ENCODE assay signal across 1 cellular context in the genomic region with DNA sequence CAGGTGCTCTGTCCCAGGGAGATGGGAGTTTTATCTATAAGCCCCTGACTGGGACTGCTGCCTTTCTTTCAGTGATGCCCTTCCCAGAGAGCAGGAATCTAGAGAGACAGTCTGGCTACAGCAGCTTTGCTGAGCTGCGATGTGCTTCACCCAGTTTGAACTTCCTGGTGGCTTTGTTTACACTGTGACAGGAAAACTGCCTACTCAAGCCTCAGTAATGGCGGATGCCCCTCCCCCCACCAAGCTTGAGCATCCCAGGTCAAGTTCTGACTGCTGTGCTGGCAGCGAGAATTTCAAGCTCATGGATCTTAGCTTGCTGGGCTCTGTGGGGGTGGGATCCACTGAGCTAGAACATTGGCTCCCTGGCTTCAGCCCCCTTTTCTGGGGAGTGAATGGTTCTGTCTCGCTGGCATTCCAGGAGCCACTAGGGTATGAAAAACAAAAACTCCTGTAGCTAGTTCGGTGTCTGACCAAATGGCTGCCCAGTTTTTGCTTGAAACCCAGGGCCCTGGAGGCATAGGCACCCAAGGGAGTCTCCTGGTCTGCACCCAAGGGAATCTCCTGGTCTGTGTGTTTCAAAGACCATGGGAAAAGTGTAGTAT.
TF ChIP-seq lines count a peak whose summit lies in the region.

No MANE protein-coding gene starts in this region.

TF ChIP-seq in HepG2, 621 proteins besides CTCF, POLR2A, EP300 and RAD21 (continued from another document and continues in another):
- TF ChIP-seq, protein P1, sequence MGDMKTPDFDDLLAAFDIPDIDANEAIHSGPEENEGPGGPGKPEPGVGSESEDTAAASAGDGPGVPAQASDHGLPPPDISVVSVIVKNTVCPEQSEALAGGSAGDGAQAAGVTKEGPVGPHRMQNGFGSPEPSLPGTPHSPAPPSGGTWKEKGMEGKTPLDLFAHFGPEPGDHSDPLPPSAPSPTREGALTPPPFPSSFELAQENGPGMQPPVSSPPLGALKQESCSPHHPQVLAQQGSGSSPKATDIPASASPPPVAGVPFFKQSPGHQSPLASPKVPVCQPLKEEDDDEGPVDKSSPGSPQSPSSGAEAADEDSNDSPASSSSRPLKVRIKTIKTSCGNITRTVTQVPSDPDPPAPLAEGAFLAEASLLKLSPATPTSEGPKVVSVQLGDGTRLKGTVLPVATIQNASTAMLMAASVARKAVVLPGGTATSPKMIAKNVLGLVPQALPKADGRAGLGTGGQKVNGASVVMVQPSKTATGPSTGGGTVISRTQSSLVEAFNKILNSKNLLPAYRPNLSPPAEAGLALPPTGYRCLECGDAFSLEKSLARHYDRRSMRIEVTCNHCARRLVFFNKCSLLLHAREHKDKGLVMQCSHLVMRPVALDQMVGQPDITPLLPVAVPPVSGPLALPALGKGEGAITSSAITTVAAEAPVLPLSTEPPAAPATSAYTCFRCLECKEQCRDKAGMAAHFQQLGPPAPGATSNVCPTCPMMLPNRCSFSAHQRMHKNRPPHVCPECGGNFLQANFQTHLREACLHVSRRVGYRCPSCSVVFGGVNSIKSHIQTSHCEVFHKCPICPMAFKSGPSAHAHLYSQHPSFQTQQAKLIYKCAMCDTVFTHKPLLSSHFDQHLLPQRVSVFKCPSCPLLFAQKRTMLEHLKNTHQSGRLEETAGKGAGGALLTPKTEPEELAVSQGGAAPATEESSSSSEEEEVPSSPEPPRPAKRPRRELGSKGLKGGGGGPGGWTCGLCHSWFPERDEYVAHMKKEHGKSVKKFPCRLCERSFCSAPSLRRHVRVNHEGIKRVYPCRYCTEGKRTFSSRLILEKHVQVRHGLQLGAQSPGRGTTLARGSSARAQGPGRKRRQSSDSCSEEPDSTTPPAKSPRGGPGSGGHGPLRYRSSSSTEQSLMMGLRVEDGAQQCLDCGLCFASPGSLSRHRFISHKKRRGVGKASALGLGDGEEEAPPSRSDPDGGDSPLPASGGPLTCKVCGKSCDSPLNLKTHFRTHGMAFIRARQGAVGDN (CRISPR knock-in tag; IDR thresholded peaks at IDR 0.05), result peak; percentile 30
- TF ChIP-seq ZNF792 (CRISPR knock-in tag; IDR thresholded peaks at IDR 0.05) (peak; percentile 76), REPIN1 (CRISPR knock-in tag; IDR thresholded peaks at IDR 0.05; ENCODE audit: borderline replicate concordance, low read depth) (no peak), AHR (CRISPR knock-in tag; IDR thresholded peaks at IDR 0.05) (no peak), AGO2 (optimal IDR thresholded peaks at IDR 0.05; ENCODE audit: low read depth, low read length) (no peak), NAIF1 (CRISPR knock-in tag; IDR thresholded peaks at IDR 0.05; ENCODE audit: borderline replicate concordance) (no peak), MAFF (IDR thresholded peaks at IDR 0.05; ENCODE audit: low read depth, low read length) (peak; percentile 71), ADNP (CRISPR knock-in tag; IDR thresholded peaks at IDR 0.05) (no peak), MTA3 (CRISPR knock-in tag; IDR thresholded peaks at IDR 0.05) (no peak), CAMTA2 (CRISPR knock-in tag; IDR thresholded peaks at IDR 0.05; ENCODE audit: borderline replicate concordance) (no peak), SP1 (IDR thresholded peaks at IDR 0.05) (no peak), SP1 (CRISPR knock-in tag; IDR thresholded peaks at IDR 0.05) (no peak), ZNF431 (CRISPR knock-in tag; IDR thresholded peaks at IDR 0.05; ENCODE audit: borderline replicate concordance, low read depth) (no peak), ZNF383 (CRISPR knock-in tag; IDR thresholded peaks at IDR 0.05; ENCODE audit: borderline replicate concordance) (no peak), GATAD1 (CRISPR knock-in tag; IDR thresholded peaks at IDR 0.05) (no peak), ZNF562 (CRISPR knock-in tag; IDR thresholded peaks at IDR 0.05; ENCODE audit: borderline replicate concordance) (no peak), HMGA1 (CRISPR knock-in tag; conservative IDR thresholded peaks at IDR 0.05) (no peak), HNF4G (IDR thresholded peaks at IDR 0.05; ENCODE audit: borderline replicate concordance, low read depth, low read length) (no peak), HNF4G (CRISPR knock-in tag; IDR thresholded peaks at IDR 0.05; ENCODE audit: borderline replicate concordance, low read depth) (no peak; the same call in 1 of the 2 replicates), ZNF350 (CRISPR knock-in tag; IDR thresholded peaks at IDR 0.05; ENCODE audit: borderline replicate concordance, low read depth) (peak; percentile 59; the same call in 1 of the 2 replicates), ZMYM2 (CRISPR knock-in tag; IDR thresholded peaks at IDR 0.05) (peak; percentile 29; the same call in 1 of the 2 replicates), ZNF143 (CRISPR knock-in tag; IDR thresholded peaks at IDR 0.05) (no peak), RFX5 (IDR thresholded peaks at IDR 0.05; ENCODE audit: low read depth, low read length) (no peak), ATAD3A (CRISPR knock-in tag; IDR thresholded peaks at IDR 0.05) (no peak), NR2C2 (CRISPR knock-in tag; IDR thresholded peaks at IDR 0.05; ENCODE audit: borderline replicate concordance) (no peak), ZNF296 (CRISPR knock-in tag; conservative IDR thresholded peaks at IDR 0.05) (no peak), ZNF34 (CRISPR knock-in tag; IDR thresholded peaks at IDR 0.05; ENCODE audit: borderline replicate concordance) (no peak), ZNF558 (CRISPR knock-in tag; IDR thresholded peaks at IDR 0.05; ENCODE audit: borderline replicate concordance) (no peak), ZKSCAN1 (IDR thresholded peaks at IDR 0.05; ENCODE audit: low read length) (no peak), CHD2 (IDR thresholded peaks at IDR 0.05; ENCODE audit: low read depth, low read length) (peak; percentile 22; the same call in 1 of the 2 replicates), ZNF205 (CRISPR knock-in tag; IDR thresholded peaks at IDR 0.05) (0 out of 2 replicates have a peak, but pooled peaks have one; percentile 36), DMAP1 (CRISPR knock-in tag; IDR thresholded peaks at IDR 0.05) (no peak; the same call in 1 of the 2 replicates), BRD4 (CRISPR knock-in tag; IDR thresholded peaks at IDR 0.05) (no peak), HNRNPL (IDR thresholded peaks at IDR 0.05; ENCODE audit: low read depth, low read length) (no peak), RAD51 (IDR thresholded peaks at IDR 0.05; ENCODE audit: borderline replicate concordance) (no peak)
- TF ChIP-seq, protein P2, sequence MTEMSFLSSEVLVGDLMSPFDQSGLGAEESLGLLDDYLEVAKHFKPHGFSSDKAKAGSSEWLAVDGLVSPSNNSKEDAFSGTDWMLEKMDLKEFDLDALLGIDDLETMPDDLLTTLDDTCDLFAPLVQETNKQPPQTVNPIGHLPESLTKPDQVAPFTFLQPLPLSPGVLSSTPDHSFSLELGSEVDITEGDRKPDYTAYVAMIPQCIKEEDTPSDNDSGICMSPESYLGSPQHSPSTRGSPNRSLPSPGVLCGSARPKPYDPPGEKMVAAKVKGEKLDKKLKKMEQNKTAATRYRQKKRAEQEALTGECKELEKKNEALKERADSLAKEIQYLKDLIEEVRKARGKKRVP (CRISPR knock-in tag; IDR thresholded peaks at IDR 0.05), result no peak
- TF ChIP-seq, protein P3, sequence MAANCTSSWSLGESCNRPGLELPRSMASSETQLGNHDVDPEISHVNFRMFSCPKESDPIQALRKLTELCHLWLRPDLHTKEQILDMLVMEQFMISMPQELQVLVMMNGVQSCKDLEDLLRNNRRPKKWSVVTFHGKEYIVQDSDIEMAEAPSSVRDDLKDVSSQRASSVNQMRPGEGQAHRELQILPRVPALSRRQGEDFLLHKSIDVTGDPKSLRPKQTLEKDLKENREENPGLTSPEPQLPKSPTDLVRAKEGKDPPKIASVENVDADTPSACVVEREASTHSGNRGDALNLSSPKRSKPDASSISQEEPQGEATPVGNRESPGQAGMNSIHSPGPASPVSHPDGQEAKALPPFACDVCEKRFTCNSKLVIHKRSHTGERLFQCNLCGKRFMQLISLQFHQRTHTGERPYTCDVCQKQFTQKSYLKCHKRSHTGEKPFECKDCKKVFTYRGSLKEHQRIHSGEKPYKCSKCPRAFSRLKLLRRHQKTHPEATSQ (CRISPR knock-in tag; IDR thresholded peaks at IDR 0.05; ENCODE audit: borderline replicate concordance), result no peak
- TF ChIP-seq, protein P4, sequence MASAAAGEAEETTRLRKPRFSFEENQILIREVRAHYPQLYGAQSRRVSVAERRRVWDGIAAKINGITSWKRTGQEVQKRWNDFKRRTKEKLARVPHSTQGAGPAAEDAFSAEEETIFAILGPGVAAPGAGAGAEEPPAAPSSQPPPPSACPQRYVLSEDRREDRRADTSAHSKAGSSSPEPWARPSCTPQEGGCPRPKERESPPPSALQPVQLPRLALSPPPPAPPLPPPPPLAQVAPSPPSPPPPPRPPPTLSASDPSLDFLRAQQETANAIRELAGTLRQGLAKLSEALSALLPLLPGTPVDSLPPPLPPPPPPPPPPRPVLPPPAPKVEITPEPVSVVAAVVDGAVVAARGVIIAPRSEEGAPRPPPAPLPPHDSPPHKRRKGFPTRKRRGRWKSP (CRISPR knock-in tag; IDR thresholded peaks at IDR 0.05), result no peak
- TF ChIP-seq, protein P5, sequence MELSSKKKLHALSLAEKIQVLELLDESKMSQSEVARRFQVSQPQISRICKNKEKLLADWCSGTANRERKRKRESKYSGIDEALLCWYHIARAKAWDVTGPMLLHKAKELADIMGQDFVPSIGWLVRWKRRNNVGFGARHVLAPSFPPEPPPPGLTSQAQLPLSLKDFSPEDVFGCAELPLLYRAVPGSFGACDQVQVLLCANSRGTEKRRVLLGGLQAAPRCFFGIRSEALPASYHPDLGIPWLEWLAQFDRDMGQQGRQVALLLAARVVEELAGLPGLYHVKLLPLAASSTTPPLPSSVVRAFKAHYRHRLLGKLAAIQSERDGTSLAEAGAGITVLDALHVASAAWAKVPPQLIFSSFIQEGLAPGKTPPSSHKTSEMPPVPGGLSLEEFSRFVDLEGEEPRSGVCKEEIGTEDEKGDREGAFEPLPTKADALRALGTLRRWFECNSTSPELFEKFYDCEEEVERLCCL (CRISPR knock-in tag; IDR thresholded peaks at IDR 0.05; ENCODE audit: borderline replicate concordance), result no peak
- TF ChIP-seq, protein P6, sequence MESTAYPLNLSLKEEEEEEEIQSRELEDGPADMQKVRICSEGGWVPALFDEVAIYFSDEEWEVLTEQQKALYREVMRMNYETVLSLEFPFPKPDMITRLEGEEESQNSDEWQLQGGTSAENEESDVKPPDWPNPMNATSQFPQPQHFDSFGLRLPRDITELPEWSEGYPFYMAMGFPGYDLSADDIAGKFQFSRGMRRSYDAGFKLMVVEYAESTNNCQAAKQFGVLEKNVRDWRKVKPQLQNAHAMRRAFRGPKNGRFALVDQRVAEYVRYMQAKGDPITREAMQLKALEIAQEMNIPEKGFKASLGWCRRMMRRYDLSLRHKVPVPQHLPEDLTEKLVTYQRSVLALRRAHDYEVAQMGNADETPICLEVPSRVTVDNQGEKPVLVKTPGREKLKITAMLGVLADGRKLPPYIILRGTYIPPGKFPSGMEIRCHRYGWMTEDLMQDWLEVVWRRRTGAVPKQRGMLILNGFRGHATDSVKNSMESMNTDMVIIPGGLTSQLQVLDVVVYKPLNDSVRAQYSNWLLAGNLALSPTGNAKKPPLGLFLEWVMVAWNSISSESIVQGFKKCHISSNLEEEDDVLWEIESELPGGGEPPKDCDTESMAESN (CRISPR knock-in tag; conservative IDR thresholded peaks at IDR 0.05), result no peak
- TF ChIP-seq, protein P7, sequence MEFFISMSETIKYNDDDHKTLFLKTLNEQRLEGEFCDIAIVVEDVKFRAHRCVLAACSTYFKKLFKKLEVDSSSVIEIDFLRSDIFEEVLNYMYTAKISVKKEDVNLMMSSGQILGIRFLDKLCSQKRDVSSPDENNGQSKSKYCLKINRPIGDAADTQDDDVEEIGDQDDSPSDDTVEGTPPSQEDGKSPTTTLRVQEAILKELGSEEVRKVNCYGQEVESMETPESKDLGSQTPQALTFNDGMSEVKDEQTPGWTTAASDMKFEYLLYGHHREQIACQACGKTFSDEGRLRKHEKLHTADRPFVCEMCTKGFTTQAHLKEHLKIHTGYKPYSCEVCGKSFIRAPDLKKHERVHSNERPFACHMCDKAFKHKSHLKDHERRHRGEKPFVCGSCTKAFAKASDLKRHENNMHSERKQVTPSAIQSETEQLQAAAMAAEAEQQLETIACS (CRISPR knock-in tag; IDR thresholded peaks at IDR 0.05), result no peak
- TF ChIP-seq, protein P8, sequence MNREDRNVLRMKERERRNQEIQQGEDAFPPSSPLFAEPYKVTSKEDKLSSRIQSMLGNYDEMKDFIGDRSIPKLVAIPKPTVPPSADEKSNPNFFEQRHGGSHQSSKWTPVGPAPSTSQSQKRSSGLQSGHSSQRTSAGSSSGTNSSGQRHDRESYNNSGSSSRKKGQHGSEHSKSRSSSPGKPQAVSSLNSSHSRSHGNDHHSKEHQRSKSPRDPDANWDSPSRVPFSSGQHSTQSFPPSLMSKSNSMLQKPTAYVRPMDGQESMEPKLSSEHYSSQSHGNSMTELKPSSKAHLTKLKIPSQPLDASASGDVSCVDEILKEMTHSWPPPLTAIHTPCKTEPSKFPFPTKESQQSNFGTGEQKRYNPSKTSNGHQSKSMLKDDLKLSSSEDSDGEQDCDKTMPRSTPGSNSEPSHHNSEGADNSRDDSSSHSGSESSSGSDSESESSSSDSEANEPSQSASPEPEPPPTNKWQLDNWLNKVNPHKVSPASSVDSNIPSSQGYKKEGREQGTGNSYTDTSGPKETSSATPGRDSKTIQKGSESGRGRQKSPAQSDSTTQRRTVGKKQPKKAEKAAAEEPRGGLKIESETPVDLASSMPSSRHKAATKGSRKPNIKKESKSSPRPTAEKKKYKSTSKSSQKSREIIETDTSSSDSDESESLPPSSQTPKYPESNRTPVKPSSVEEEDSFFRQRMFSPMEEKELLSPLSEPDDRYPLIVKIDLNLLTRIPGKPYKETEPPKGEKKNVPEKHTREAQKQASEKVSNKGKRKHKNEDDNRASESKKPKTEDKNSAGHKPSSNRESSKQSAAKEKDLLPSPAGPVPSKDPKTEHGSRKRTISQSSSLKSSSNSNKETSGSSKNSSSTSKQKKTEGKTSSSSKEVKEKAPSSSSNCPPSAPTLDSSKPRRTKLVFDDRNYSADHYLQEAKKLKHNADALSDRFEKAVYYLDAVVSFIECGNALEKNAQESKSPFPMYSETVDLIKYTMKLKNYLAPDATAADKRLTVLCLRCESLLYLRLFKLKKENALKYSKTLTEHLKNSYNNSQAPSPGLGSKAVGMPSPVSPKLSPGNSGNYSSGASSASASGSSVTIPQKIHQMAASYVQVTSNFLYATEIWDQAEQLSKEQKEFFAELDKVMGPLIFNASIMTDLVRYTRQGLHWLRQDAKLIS (CRISPR knock-in tag; IDR thresholded peaks at IDR 0.05), result no peak
- TF ChIP-seq, protein P9, sequence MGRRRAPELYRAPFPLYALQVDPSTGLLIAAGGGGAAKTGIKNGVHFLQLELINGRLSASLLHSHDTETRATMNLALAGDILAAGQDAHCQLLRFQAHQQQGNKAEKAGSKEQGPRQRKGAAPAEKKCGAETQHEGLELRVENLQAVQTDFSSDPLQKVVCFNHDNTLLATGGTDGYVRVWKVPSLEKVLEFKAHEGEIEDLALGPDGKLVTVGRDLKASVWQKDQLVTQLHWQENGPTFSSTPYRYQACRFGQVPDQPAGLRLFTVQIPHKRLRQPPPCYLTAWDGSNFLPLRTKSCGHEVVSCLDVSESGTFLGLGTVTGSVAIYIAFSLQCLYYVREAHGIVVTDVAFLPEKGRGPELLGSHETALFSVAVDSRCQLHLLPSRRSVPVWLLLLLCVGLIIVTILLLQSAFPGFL (CRISPR knock-in tag; IDR thresholded peaks at IDR 0.05), result no peak
- TF ChIP-seq, protein P10, sequence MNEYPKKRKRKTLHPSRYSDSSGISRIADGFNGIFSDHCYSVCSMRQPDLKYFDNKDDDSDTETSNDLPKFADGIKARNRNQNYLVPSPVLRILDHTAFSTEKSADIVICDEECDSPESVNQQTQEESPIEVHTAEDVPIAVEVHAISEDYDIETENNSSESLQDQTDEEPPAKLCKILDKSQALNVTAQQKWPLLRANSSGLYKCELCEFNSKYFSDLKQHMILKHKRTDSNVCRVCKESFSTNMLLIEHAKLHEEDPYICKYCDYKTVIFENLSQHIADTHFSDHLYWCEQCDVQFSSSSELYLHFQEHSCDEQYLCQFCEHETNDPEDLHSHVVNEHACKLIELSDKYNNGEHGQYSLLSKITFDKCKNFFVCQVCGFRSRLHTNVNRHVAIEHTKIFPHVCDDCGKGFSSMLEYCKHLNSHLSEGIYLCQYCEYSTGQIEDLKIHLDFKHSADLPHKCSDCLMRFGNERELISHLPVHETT (CRISPR knock-in tag; conservative IDR thresholded peaks at IDR 0.05), result no peak
